ENCODE assay signal across 19 cellular contexts in the genomic region with DNA sequence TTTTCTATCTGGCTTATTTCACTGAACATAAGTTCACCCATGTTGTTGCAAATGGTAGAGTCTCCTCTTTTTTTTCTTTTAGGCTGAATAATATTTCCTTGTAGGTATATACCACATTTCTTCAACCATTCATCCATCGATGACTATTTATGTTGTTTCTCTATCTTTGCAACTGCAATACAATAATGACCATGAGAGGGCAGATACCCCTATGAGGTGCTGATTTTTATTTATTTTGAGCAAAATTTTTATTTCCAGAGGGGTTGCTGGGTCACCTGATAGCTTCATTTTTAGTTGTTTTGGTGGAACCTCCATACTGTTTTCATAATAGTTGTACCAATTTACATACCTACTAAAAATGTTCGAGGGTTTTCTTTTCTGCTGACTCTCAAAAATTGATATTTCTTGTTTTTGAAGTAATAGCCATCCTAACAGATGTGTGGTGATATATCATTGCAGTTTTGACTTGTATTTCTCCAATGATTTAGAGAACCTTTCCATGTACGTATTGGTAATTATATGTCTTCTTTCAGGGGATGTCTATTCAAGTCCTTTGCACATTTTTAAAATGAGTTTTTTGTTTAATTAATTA.
DNase-seq lines count a peak whose midpoint lies in the region; ATAC-seq and TF ChIP-seq lines count a peak whose summit lies in the region.
"Had no signal": no experiment of that assay in that cellular context is flagged by ENCODE, and none has a peak within 500 bp of the region (broad histone marks: within the 10 kb centered on the region; RNA-seq: fewer than 3 reads in every experiment).

No MANE protein-coding gene starts in this region.

- ATAC-seq in GM23338: no peak
- ATAC-seq in GM21390 (IDR thresholded peaks at IDR 0.05; ENCODE audit: unreplicated experiment): no peak
- ATAC-seq: naive thymus-derived CD4-positive, alpha-beta T cell had no signal

- TF ChIP-seq CTCF in GM23338 (conservative IDR thresholded peaks at IDR 0.05; ENCODE audit: low read depth in 2 of 2) (peak in 1 of 2 experiments; percentile 58; a peak in 3 of 4 replicates), choroid plexus epithelial cell (conservative IDR thresholded peaks at IDR 0.05; ENCODE audit: low read depth, low read length) (peak; percentile 56), osteocyte (IDR thresholded peaks at IDR 0.05) (peak; percentile 45), coronary artery (IDR thresholded peaks at IDR 0.05) (no peak)

- no peaks in the 10 kb centered on the region for H3K4me1 ChIP-seq in GM23338 (ENCODE audit: insufficient read depth)
- H3K4me1 ChIP-seq: spleen had no signal

- no peaks in the 10 kb centered on the region for H3K36me3 ChIP-seq in GM23338 (ENCODE audit: insufficient read depth)
- H3K36me3 ChIP-seq: spleen had no signal

- no peaks in the 10 kb centered on the region for H3K4me1 Mint-ChIP-seq in GM23338
- H3K4me1 Mint-ChIP-seq in osteocyte (ENCODE audit: unreplicated experiment): no peaks in the 10 kb centered on the region
- H3K4me1 Mint-ChIP-seq: CD14-positive monocyte; naive thymus-derived CD4-positive, alpha-beta T cell had no signal

- no peak overlapping the region for H3K27ac ChIP-seq in GM23338 (ENCODE audit: low read depth)
- no peak overlapping the region for H3K27ac ChIP-seq in coronary artery
- H3K27ac ChIP-seq: spleen had no signal

- H3K9me3 Mint-ChIP-seq in GM23338 (peaks cover 8% of the 10 kb centered on the region; the same call in 1 of the 3 replicates), osteocyte (ENCODE audit: unreplicated experiment) (peaks cover 14% of the 10 kb centered on the region)

- H3K4me3 ChIP-seq in GM23338 (no peak overlapping the region), choroid plexus epithelial cell (ENCODE audit: low read depth, low read length) (no peak overlapping the region), coronary artery (no peak overlapping the region)
- H3K4me3 ChIP-seq: spleen had no signal

- DNase-seq in GM23338 (ENCODE audit: low spot score): peak; percentile 32
- peak; percentile 14 for DNase-seq in OCI-M1 (lab: John Stamatoyannopoulos, UW)
- peak; percentile 31 for DNase-seq in choroid plexus epithelial cell (ENCODE audit: low read depth)
- DNase-seq in osteocyte (ENCODE audit: extremely low spot score, unreplicated experiment): no peak
- no peak for DNase-seq in stimulated activated CD4-positive, alpha-beta T cell treated with anti-CD3 and anti-CD28 coated beads, Interleukin-12 subunit alpha, Interleukin-12 subunit beta, amount 100 ng/mL, for 4 hours
- DNase-seq in coronary artery (ENCODE audit: low spot score): no peak
- DNase-seq: activated naive CD4-positive, alpha-beta T cell treated with Interleukin-2 at 50 U/mL for 16 hours; activated T-cell treated with anti-CD3 and anti-CD28 coated beads for 4 hours; aorta; dermis blood vessel endothelial cell; DMS79; HCEC 1CT; head of caudate nucleus; naive thymus-derived CD4-positive, alpha-beta T cell; NCI-H187; NCI-H510A treated with DMSO at 0.1 percent for 48 hours; spleen had no signal

- H3K9me2 ChIP-seq in GM23338 (ENCODE audit: insufficient read depth): no peaks in the 10 kb centered on the region

- no peaks in the 10 kb centered on the region for H3K27me3 ChIP-seq in GM23338 (ENCODE audit: insufficient read depth)
- H3K27me3 ChIP-seq: spleen had no signal

- no peaks in the 10 kb centered on the region for H4K20me1 ChIP-seq in GM23338 (replicated peaks; ENCODE audit: insufficient read depth)

- H3F3A ChIP-seq in GM23338 (replicated peaks; ENCODE audit: low read depth): no peaks in the 10 kb centered on the region

- H3K4me3 Mint-ChIP-seq in GM23338 (no peak overlapping the region), osteocyte (ENCODE audit: unreplicated experiment) (no peak overlapping the region)
- H3K4me3 Mint-ChIP-seq: CD14-positive monocyte; naive thymus-derived CD4-positive, alpha-beta T cell had no signal

- H3K27ac Mint-ChIP-seq in GM23338: no peak overlapping the region
- H3K27ac Mint-ChIP-seq in osteocyte (ENCODE audit: unreplicated experiment): no peak overlapping the region
- H3K27ac Mint-ChIP-seq: CD14-positive monocyte; naive thymus-derived CD4-positive, alpha-beta T cell had no signal

- H2AFZ ChIP-seq in GM23338: no peak overlapping the region

- H3K36me3 Mint-ChIP-seq in GM23338 (ENCODE audit: low read depth): no peaks in the 10 kb centered on the region
- H3K36me3 Mint-ChIP-seq in osteocyte (ENCODE audit: unreplicated experiment): peaks cover 1% of the 10 kb centered on the region
- H3K36me3 Mint-ChIP-seq: CD14-positive monocyte; naive thymus-derived CD4-positive, alpha-beta T cell had no signal

- no peaks in the 10 kb centered on the region for H3K79me2 ChIP-seq in GM23338 (replicated peaks; ENCODE audit: insufficient read depth)

- H3K27me3 Mint-ChIP-seq in GM23338 (ENCODE audit: insufficient read depth, low read depth, poor library complexity): peaks cover 2% of the 10 kb centered on the region
- H3K27me3 Mint-ChIP-seq in osteocyte (ENCODE audit: unreplicated experiment): no peaks in the 10 kb centered on the region
- H3K27me3 Mint-ChIP-seq: naive thymus-derived CD4-positive, alpha-beta T cell had no signal

- H3K4me2 ChIP-seq in GM23338: no peak overlapping the region

TF ChIP-seq in GM23338, 12 proteins besides CTCF, POLR2A, EP300 and RAD21 (continues in another document):
- no peak for TF ChIP-seq POLR2AphosphoS5 (IDR thresholded peaks at IDR 0.05; ENCODE audit: low read depth)
- TF ChIP-seq, protein P1, sequence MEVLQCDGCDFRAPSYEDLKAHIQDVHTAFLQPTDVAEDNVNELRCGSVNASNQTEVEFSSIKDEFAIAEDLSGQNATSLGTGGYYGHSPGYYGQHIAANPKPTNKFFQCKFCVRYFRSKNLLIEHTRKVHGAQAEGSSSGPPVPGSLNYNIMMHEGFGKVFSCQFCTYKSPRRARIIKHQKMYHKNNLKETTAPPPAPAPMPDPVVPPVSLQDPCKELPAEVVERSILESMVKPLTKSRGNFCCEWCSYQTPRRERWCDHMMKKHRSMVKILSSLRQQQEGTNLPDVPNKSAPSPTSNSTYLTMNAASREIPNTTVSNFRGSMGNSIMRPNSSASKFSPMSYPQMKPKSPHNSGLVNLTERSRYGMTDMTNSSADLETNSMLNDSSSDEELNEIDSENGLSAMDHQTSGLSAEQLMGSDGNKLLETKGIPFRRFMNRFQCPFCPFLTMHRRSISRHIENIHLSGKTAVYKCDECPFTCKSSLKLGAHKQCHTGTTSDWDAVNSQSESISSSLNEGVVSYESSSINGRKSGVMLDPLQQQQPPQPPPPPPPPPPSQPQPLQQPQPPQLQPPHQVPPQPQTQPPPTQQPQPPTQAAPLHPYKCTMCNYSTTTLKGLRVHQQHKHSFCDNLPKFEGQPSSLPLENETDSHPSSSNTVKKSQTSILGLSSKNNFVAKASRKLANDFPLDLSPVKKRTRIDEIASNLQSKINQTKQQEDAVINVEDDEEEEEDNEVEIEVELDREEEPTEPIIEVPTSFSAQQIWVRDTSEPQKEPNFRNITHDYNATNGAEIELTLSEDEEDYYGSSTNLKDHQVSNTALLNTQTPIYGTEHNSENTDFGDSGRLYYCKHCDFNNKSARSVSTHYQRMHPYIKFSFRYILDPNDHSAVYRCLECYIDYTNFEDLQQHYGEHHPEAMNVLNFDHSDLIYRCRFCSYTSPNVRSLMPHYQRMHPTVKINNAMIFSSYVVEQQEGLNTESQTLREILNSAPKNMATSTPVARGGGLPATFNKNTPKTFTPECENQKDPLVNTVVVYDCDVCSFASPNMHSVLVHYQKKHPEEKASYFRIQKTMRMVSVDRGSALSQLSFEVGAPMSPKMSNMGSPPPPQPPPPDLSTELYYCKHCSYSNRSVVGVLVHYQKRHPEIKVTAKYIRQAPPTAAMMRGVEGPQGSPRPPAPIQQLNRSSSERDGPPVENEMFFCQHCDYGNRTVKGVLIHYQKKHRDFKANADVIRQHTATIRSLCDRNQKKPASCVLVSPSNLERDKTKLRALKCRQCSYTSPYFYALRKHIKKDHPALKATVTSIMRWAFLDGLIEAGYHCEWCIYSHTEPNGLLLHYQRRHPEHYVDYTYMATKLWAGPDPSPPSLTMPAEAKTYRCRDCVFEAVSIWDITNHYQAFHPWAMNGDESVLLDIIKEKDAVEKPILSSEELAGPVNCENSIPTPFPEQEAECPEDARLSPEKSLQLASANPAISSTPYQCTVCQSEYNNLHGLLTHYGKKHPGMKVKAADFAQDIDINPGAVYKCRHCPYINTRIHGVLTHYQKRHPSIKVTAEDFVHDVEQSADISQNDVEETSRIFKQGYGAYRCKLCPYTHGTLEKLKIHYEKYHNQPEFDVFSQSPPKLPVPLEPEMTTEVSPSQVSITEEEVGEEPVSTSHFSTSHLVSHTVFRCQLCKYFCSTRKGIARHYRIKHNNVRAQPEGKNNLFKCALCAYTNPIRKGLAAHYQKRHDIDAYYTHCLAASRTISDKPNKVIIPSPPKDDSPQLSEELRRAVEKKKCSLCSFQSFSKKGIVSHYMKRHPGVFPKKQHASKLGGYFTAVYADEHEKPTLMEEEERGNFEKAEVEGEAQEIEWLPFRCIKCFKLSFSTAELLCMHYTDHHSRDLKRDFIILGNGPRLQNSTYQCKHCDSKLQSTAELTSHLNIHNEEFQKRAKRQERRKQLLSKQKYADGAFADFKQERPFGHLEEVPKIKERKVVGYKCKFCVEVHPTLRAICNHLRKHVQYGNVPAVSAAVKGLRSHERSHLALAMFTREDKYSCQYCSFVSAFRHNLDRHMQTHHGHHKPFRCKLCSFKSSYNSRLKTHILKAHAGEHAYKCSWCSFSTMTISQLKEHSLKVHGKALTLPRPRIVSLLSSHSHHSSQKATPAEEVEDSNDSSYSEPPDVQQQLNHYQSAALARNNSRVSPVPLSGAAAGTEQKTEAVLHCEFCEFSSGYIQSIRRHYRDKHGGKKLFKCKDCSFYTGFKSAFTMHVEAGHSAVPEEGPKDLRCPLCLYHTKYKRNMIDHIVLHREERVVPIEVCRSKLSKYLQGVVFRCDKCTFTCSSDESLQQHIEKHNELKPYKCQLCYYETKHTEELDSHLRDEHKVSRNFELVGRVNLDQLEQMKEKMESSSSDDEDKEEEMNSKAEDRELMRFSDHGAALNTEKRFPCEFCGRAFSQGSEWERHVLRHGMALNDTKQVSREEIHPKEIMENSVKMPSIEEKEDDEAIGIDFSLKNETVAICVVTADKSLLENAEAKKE (CRISPR knock-in tag; IDR thresholded peaks at IDR 0.05): no peak
- no peak for TF ChIP-seq EZH2phosphoT487 (IDR thresholded peaks at IDR 0.05; ENCODE audit: unreplicated experiment)
- no peak for TF ChIP-seq EZH2 (IDR thresholded peaks at IDR 0.05; ENCODE audit: low read depth, unreplicated experiment)
- TF ChIP-seq NANOG (IDR thresholded peaks at IDR 0.05; ENCODE audit: borderline replicate concordance): no peak
- TF ChIP-seq ZNF331 (CRISPR knock-in tag; IDR thresholded peaks at IDR 0.05; ENCODE audit: low read depth): no peak
- TF ChIP-seq ZNF114 (CRISPR knock-in tag; IDR thresholded peaks at IDR 0.05): no peak
- no peak for TF ChIP-seq CREB1 (CRISPR knock-in tag; IDR thresholded peaks at IDR 0.05; ENCODE audit: low read depth)
- no peak for TF ChIP-seq JUNB (IDR thresholded peaks at IDR 0.05; ENCODE audit: unreplicated experiment)

Comparison
In these comparisons a context has a peak if more than half of its experiments do, and no peak if none do; other contexts are left out.
1. DNase-seq: peak in GM23338 (single experiment), OCI-M1 (single experiment) and choroid plexus epithelial cell (single experiment); none in osteocyte (single experiment), stimulated activated CD4-positive, alpha-beta T cell treated with anti-CD3 and anti-CD28 coated beads, Interleukin-12 subunit alpha, Interleukin-12 subunit beta, amount 100 ng/mL, for 4 hours (single experiment) and coronary artery (single experiment).